In genomic region chr4:13627606-13628301, GRCh38 we compare ENCODE assay signal across 7 cellular contexts. TPM values are rescaled to one million over a fixed set of nuclear protein-coding genes. Genes with fewer than 3 reads are reported as not detected.
A peak's percentile ranks its signal among the peaks of the same experiment; 100 is the strongest.
DNase-seq lines count a peak whose midpoint lies in the region; ATAC-seq and TF ChIP-seq lines count a peak whose summit lies in the region.

BOD1L1 (minus strand) TSS chr4:13627725; CDS start chr4:13627587, 138 bp downstream.

- TF ChIP-seq POLR2A in GM18505 (IDR thresholded peaks at IDR 0.05; ENCODE audit: borderline replicate concordance, extremely low read depth, insufficient read depth, insufficient read length): peak; percentile 98

- DNase-seq in NCI-H187 treated with DMSO at 0.1 percent for 48 hours (lab: John Stamatoyannopoulos, UW) (peak; percentile 87), T-helper 9 cell (peak; percentile 57), astrocyte of the hippocampus (ENCODE audit: low read depth, low spot score) (peak; percentile 96), iPS DF 19.7 (ENCODE audit: low read depth, low spot score) (peak; percentile 82), sciatic nerve (ENCODE audit: low spot score) (peak; percentile 95)

- intact Hi-C loops in sciatic nerve (cut with DNase I): no loop called here

- ATAC-seq in GM18505 (IDR thresholded peaks at IDR 0.05; ENCODE audit: unreplicated experiment) (peak; percentile 94), HG02970 (IDR thresholded peaks at IDR 0.05; ENCODE audit: low FRiP score, unreplicated experiment) (peak; percentile 95), sciatic nerve (peak; percentile 98)

RNA-seq across cellular contexts. Expression of gene BOD1L1, which starts in this region (rescaled TPM):
- total RNA-seq in sciatic nerve: 55.2 TPM

Comparison
In these comparisons a context has a peak if more than half of its experiments do, and no peak if none do; other contexts are left out.
1. Peak in every context shown above with its lines: DNase-seq and ATAC-seq.